ENCODE assay signal across 17 cellular contexts in genomic region chr1:184409011-184409410, GRCh38. TPM values are rescaled to one million over a fixed set of nuclear protein-coding genes. Genes with fewer than 3 reads are reported as not detected.
DNase-seq lines count a peak whose midpoint lies in the region; ATAC-seq, FAIRE-seq and TF ChIP-seq lines count a peak whose summit lies in the region.
"Had no signal": no experiment of that assay in that cellular context is flagged by ENCODE, and none has a peak within 500 bp of the region (broad histone marks: within the 10 kb centered on the region; RNA-seq: fewer than 3 reads in every experiment).

No MANE protein-coding gene starts in this region.

- peaks cover 62% of the 10 kb centered on the region for H3K79me2 ChIP-seq in smooth muscle cell (ENCODE audit: low read depth)

- H3K27me3 ChIP-seq in bronchial epithelial cell (ENCODE audit: control insufficient read depth, insufficient read depth, low read length) (no peaks in the 10 kb centered on the region), left lung (no peaks in the 10 kb centered on the region), smooth muscle cell (ENCODE audit: low read depth) (no peaks in the 10 kb centered on the region)
- H3K27me3 ChIP-seq: BLaER1 treated with 17β-estradiol and CSF1 and Interleukin-3, amounts not matched to agents 10 nM and 100 nM had no signal

- H3K4me3 ChIP-seq in bronchial epithelial cell (ENCODE audit: low read depth, low read length), result no peak overlapping the region
- H3K4me3 ChIP-seq in left lung, result no peak overlapping the region
- H3K4me3 ChIP-seq in smooth muscle cell, result no peak overlapping the region
- H3K4me3 ChIP-seq: BLaER1 treated with 17β-estradiol and CSF1 and Interleukin-3, amounts not matched to agents 10 nM and 100 nM; HAP-1 had no signal

- H3K9ac ChIP-seq in smooth muscle cell (ENCODE audit: low read depth), result no peak overlapping the region
- H3K9ac ChIP-seq: BLaER1 treated with 17β-estradiol and CSF1 and Interleukin-3, amounts not matched to agents 10 nM and 100 nM had no signal

- H3K27ac ChIP-seq in left lung (peak overlapping the region in 1 of 2 donors; percentile 45), smooth muscle cell (ENCODE audit: low read depth) (peak overlapping the region; percentile 0)
- H3K27ac ChIP-seq: BLaER1 treated with 17β-estradiol and CSF1 and Interleukin-3, amounts not matched to agents 10 nM and 100 nM had no signal

- 57% methylated on average over 3 of the region's 3 CpGs for WGBS in smooth muscle cell (ENCODE audit: low lambda C conversion rate)

- H3K36me3 ChIP-seq in bronchial epithelial cell (ENCODE audit: control insufficient read depth, insufficient read depth, low read length) (no peaks in the 10 kb centered on the region), left lung (no peaks in the 10 kb centered on the region), smooth muscle cell (ENCODE audit: low read depth) (no peaks in the 10 kb centered on the region)
- H3K36me3 ChIP-seq: HAP-1 had no signal

- H3K4me2 ChIP-seq in smooth muscle cell, result peak overlapping the region; percentile 34

- peak; percentile 35 for ATAC-seq in left lung
- no peak for ATAC-seq in GM19395 (IDR thresholded peaks at IDR 0.05; ENCODE audit: unreplicated experiment)

- TF ChIP-seq CTCF in bronchial epithelial cell (IDR thresholded peaks at IDR 0.05; ENCODE audit: insufficient read depth, low read length, severe bottlenecking) (no peak), left lung (IDR thresholded peaks at IDR 0.05) (no peak), smooth muscle cell (IDR thresholded peaks at IDR 0.05; ENCODE audit: borderline replicate concordance, insufficient read depth, poor library complexity, severe bottlenecking) (no peak)

- intact Hi-C loops in left lung (cut with DNase I), result no loop called here

- H2AFZ ChIP-seq in smooth muscle cell (ENCODE audit: low read depth), result no peak overlapping the region

- H4K20me1 ChIP-seq in smooth muscle cell (ENCODE audit: low read depth), result peaks cover 56% of the 10 kb centered on the region

- H3K4me1 ChIP-seq in left lung (peaks cover 4 to 8% of the 10 kb centered on the region in 2 donors), smooth muscle cell (ENCODE audit: low read depth) (peaks cover 42% of the 10 kb centered on the region)

- H3K9me3 ChIP-seq in left lung (no peaks in the 10 kb centered on the region), smooth muscle cell (replicated peaks; ENCODE audit: low read depth) (no peaks in the 10 kb centered on the region)
- H3K9me3 ChIP-seq: BLaER1 treated with 17β-estradiol and CSF1 and Interleukin-3, amounts not matched to agents 10 nM and 100 nM; HAP-1 had no signal

- FAIRE-seq in bronchial epithelial cell (lab: Jason Lieb, UNC), result no peak
- FAIRE-seq: small intestine, TTC549 had no signal

- peak; percentile 33 for DNase-seq in HT1080 (ENCODE audit: low read depth)
- peak; percentile 54 for DNase-seq in bronchial epithelial cell (ENCODE audit: low read depth)
- no peak for DNase-seq in left lung
- no peak for DNase-seq in smooth muscle cell (lab: John Stamatoyannopoulos, UW; ENCODE audit: unreplicated experiment)
- DNase-seq in SIG-M5 (lab: John Stamatoyannopoulos, UW), result no peak
- no peak for DNase-seq in HCEC 1CT
- DNase-seq in NAMALWA (ENCODE audit: low spot score), result no peak
- DNase-seq: activated CD4-positive, alpha-beta memory T cell treated with anti-CD3 and anti-CD28 coated beads, Interleukin-2, amount 10 ng/mL, durations not matched to agents 7 days and 5 days; amygdala; DMS53; KG1; small intestine; stimulated activated naive CD4-positive, alpha-beta T cell treated with Interleukin-2 at 50 U/mL for 16 hours had no signal

- no peaks in the 10 kb centered on the region for H3F3A ChIP-seq in smooth muscle cell (ENCODE audit: low read depth)

RNA-seq across cellular contexts. Expression of gene C1orf21, which starts 22.2 kb away (rescaled TPM):
- total RNA-seq in HT1080 (2014; rRNA removed; shearing (Covaris generic)), result 10.8 and 15.0 TPM in 2 replicates
- 18.9 and 24.6 TPM in 2 replicates for polyA plus RNA-seq in HT1080 (2015; cell fraction: cytosol; rRNA removed)
- polyA plus RNA-seq in HT1080 (2015; cell fraction: nucleus; rRNA removed), result 11.7 and 13.5 TPM in 2 replicates
- total RNA-seq in bronchial epithelial cell (10.3 and 13.4 TPM in 2 replicates), left lung (10 to 100 TPM; 52.5 to 75.3 TPM), smooth muscle cell (39.4 and 76.8 TPM in 2 replicates)
- 24.2 and 31.4 TPM in 2 replicates for polyA plus RNA-seq in smooth muscle cell

Comparison
In these comparisons a context has a peak if more than half of its experiments do, and no peak if none do; other contexts are left out.
1. DNase-seq: peak in HT1080 (single experiment) and bronchial epithelial cell (single experiment); none in left lung (0 of 2), smooth muscle cell (single experiment), SIG-M5 (single experiment), HCEC 1CT (single experiment) and NAMALWA (single experiment).